In the genomic region with DNA sequence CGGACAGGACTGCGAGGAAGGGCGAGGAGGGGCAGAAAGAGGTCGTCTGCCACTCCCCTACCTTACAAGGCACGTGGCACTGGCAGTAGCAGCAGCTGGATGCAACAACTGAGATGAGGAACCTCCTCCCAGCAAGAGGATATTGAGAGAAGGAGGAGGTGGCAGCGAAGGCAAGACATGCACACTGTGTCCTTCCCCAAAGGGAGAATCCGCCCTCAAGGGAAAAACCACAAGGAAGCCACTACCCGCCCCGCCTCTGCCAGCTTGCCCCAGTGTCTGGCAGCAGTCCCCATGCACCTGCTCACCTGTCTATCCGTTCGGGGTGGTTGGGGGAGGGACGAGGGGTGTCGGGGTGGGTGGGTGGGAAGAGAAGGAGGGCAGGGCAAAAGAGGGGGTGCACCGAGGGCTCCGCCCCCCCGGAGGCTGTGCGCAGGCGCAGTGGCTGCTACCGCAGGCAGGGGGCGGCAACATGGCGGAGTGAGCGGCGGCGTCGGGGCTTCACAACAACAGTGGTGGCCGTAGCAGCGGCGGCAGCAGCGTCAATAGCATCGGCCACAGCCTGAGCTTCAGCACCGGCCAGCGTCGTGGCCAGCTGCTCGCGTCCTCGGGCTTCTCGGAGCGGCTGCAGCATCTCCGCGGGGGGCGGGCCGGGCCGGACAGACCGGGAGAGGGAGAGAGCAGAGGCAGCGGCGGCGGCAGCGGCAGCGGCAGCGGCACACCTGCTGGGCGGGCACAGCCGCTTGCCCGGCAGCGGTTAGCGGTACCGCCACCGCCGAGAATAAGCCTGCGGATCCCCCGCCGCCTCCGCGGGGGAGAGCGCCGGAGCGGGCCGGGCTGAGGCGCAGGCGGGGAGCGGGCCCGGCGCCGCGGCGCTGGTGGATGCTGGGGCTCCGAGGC, we compare ENCODE assay signal across 8 cellular contexts. TPM values are rescaled to one million over a fixed set of nuclear protein-coding genes. Genes with fewer than 3 reads are reported as not detected.
A peak's percentile ranks its signal among the peaks of the same experiment; 100 is the strongest.
DNase-seq lines count a peak whose midpoint lies in the region; ATAC-seq, FAIRE-seq and TF ChIP-seq lines count a peak whose summit lies in the region.

A gene with protein sequence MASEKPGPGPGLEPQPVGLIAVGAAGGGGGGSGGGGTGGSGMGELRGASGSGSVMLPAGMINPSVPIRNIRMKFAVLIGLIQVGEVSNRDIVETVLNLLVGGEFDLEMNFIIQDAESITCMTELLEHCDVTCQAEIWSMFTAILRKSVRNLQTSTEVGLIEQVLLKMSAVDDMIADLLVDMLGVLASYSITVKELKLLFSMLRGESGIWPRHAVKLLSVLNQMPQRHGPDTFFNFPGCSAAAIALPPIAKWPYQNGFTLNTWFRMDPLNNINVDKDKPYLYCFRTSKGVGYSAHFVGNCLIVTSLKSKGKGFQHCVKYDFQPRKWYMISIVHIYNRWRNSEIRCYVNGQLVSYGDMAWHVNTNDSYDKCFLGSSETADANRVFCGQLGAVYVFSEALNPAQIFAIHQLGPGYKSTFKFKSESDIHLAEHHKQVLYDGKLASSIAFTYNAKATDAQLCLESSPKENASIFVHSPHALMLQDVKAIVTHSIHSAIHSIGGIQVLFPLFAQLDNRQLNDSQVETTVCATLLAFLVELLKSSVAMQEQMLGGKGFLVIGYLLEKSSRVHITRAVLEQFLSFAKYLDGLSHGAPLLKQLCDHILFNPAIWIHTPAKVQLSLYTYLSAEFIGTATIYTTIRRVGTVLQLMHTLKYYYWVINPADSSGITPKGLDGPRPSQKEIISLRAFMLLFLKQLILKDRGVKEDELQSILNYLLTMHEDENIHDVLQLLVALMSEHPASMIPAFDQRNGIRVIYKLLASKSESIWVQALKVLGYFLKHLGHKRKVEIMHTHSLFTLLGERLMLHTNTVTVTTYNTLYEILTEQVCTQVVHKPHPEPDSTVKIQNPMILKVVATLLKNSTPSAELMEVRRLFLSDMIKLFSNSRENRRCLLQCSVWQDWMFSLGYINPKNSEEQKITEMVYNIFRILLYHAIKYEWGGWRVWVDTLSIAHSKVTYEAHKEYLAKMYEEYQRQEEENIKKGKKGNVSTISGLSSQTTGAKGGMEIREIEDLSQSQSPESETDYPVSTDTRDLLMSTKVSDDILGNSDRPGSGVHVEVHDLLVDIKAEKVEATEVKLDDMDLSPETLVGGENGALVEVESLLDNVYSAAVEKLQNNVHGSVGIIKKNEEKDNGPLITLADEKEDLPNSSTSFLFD (N-terminal part only) (plus strand): TSS at position 436 of the 897 bp plus-strand sequence. CDS start 551 bp downstream, outside the sequence.

- H3K9me3 Mint-ChIP-seq in CD14-positive monocyte, result peaks cover 0 to 6% (median 4%) of the 10 kb centered on the region in 7 donors

- no peaks in the 10 kb centered on the region for H3K79me2 ChIP-seq in endothelial cell of umbilical vein (ENCODE audit: control insufficient read depth, insufficient read depth, low read length)

- peaks cover 19% of the 10 kb centered on the region for H3K4me1 Mint-ChIP-seq in CD14-positive monocyte

- BruUV-seq in endothelial cell of umbilical vein (replicated peaks; lab: Mats Ljungman, UMichigan), result no TSS peak

- dilution Hi-C loops in endothelial cell of umbilical vein (cut with MboI; ENCODE audit: extremely low pct_ligation_motif_present, low sequenced_read_pairs), result no loop called here

- DNase-seq in CD14-positive monocyte (ENCODE audit: low spot score) (peak; percentile 48), NOMO-1 (lab: John Stamatoyannopoulos, UW; ENCODE audit: unreplicated experiment in 2 of 2) (peak; percentile 36 to 37), endothelial cell of umbilical vein (ENCODE audit: low read depth, low spot score) (peak; percentile 80), midbrain (lab: John Stamatoyannopoulos, UW) (peak; percentile 83)
- DNase-seq in activated CD8-positive, alpha-beta memory T cell treated with anti-CD3 and anti-CD28 coated beads, Interleukin-2, amount 50 U/mL, for 48 hours, result peak; percentile 89
- peak; percentile 51 to 67 for DNase-seq in stimulated activated CD8-positive, alpha-beta memory T cell treated with anti-CD3 and anti-CD28 coated beads, Interleukin-2, amount 100 ng/mL, for 1 hour (ENCODE audit: low read depth in 2 of 2)

- H3K4me2 ChIP-seq in endothelial cell of umbilical vein (ENCODE audit: insufficient read depth, low read length), result peak within 1 kb of the TSS; percentile 83

- peak within 1 kb of the TSS in 2 of 7 donors; percentile 33 to 53 for H3K27ac Mint-ChIP-seq in CD14-positive monocyte

- peaks cover 0 to 12% of the 10 kb centered on the region in 2 experiments for H3K27me3 ChIP-seq in endothelial cell of umbilical vein (ENCODE audit: control insufficient read depth in 2 of 2, insufficient read depth in 2 of 2, low read length in 2 of 2)

- TF ChIP-seq POLR2A in endothelial cell of umbilical vein (IDR thresholded peaks at IDR 0.05; ENCODE audit: low read depth, low read length), result peak; percentile 29

- POLR2A ChIA-PET in endothelial cell of umbilical vein (lab: Charles Lee), result no interaction called here

- TF ChIP-seq CTCF in CD14-positive monocyte (IDR thresholded peaks at IDR 0.05) (no peak), endothelial cell of umbilical vein (IDR thresholded peaks at IDR 0.05; ENCODE audit: extremely low read depth in 1 of 2, insufficient read depth in 1 of 2, low read depth in 1 of 2, low read length in 2 of 2) (no peak)

- peak; percentile 74 for ATAC-seq in GM19397 (IDR thresholded peaks at IDR 0.05; ENCODE audit: unreplicated experiment)
- ATAC-seq in HG03558 (IDR thresholded peaks at IDR 0.05; ENCODE audit: extremely low read depth, unreplicated experiment), result peak; percentile 44

- H3K9me1 ChIP-seq in endothelial cell of umbilical vein (replicated peaks; ENCODE audit: control insufficient read depth, extremely low read depth, insufficient read depth, low read length), result no peaks in the 10 kb centered on the region

- CTCF ChIA-PET in endothelial cell of umbilical vein (lab: Charles Lee), result interaction anchor here (1.4 kb wide), 1 partner anchor 213 kb away, joined by 4 read pairs; no protein-coding TSS in a partner anchor

- peaks cover 3 to 6% of the 10 kb centered on the region in 2 donors for H3K36me3 Mint-ChIP-seq in CD14-positive monocyte

- no peaks in the 10 kb centered on the region for H4K20me1 ChIP-seq in endothelial cell of umbilical vein (replicated peaks; ENCODE audit: control insufficient read depth, extremely low read depth, insufficient read depth, low read length)

- H3K27ac ChIP-seq in endothelial cell of umbilical vein (ENCODE audit: insufficient read depth, low read depth, low read length), result no peak within 1 kb of the TSS

- peak within 1 kb of the TSS; percentile 34 for H3K9ac ChIP-seq in endothelial cell of umbilical vein (replicated peaks; ENCODE audit: extremely low read depth, insufficient read depth, low read length)

- peak within 1 kb of the TSS; percentile 60 to 83 (median 70) for H3K4me3 ChIP-seq in endothelial cell of umbilical vein (replicated peaks in 1 of 3; ENCODE audit: insufficient read depth in 1 of 3, low read depth in 1 of 3, low read length in 3 of 3)

- peak within 1 kb of the TSS; percentile 83 to 92 for H3K4me3 Mint-ChIP-seq in CD14-positive monocyte

- intact Hi-C loops in CD14-positive monocyte (cut with micrococcal nuclease), result no loop called here
- intact Hi-C loops in endothelial cell of umbilical vein (cut with micrococcal nuclease), result loop anchor here (2.0 to 10.0 kb wide), 3 partner anchors 215 to 1737 kb away; no protein-coding TSS in a partner anchor

- peaks cover 36 to 61% (median 39%) of the 10 kb centered on the region in 3 donors for H3K27me3 Mint-ChIP-seq in CD14-positive monocyte (ENCODE audit: low read depth in 3 of 3)

- H3K36me3 ChIP-seq in endothelial cell of umbilical vein (ENCODE audit: control insufficient read depth in 2 of 2, extremely low read depth in 1 of 2, insufficient read depth in 2 of 2, low read length in 2 of 2), result no peaks in the 10 kb centered on the region

- no peaks in the 10 kb centered on the region for H3K9me3 ChIP-seq in endothelial cell of umbilical vein (replicated peaks; ENCODE audit: control insufficient read depth, insufficient read depth, low read length)

- H3K4me1 ChIP-seq in endothelial cell of umbilical vein (ENCODE audit: control insufficient read depth, extremely low read depth, insufficient read depth, low read length), result peaks cover 13% of the 10 kb centered on the region

- peak; percentile 42 for FAIRE-seq in endothelial cell of umbilical vein (lab: Jason Lieb, UNC)

- H2AFZ ChIP-seq in endothelial cell of umbilical vein (ENCODE audit: low read depth, low read length), result peak within 1 kb of the TSS; percentile 95

TF ChIP-seq in endothelial cell of umbilical vein, 7 proteins besides CTCF, POLR2A, EP300 and RAD21:
- no peak for TF ChIP-seq MYC (IDR thresholded peaks at IDR 0.05; ENCODE audit: low read depth, low read length)
- no peak for TF ChIP-seq MAX (IDR thresholded peaks at IDR 0.05; ENCODE audit: insufficient read depth, insufficient read length)
- TF ChIP-seq EZH2 (IDR thresholded peaks at IDR 0.05; ENCODE audit: borderline replicate concordance, low read depth, low read length, severe bottlenecking), result no peak
- TF ChIP-seq POLR2AphosphoS5 (IDR thresholded peaks at IDR 0.05; ENCODE audit: insufficient read depth, low read depth, low read length), result no peak
- TF ChIP-seq FOS (IDR thresholded peaks at IDR 0.05; ENCODE audit: borderline replicate concordance, insufficient read depth, low read length), result no peak
- TF ChIP-seq JUN (IDR thresholded peaks at IDR 0.05; ENCODE audit: borderline replicate concordance, insufficient read depth, insufficient read length, low read depth), result no peak
- TF ChIP-seq GATA2 (IDR thresholded peaks at IDR 0.05; ENCODE audit: insufficient read depth, insufficient read length, low read depth, low read length), result no peak

RNA-seq across cellular contexts. Expression of the gene that starts here (rescaled TPM):
- polyA plus RNA-seq in CD14-positive monocyte, result under 1 TPM; 0.03 to 0.08 TPM
- 4.4 and 4.8 TPM in 2 replicates for total RNA-seq in endothelial cell of umbilical vein
- 2.6 and 3.0 TPM in 2 replicates for polyA plus RNA-seq in endothelial cell of umbilical vein
- 2.3 and 2.4 TPM in 2 replicates for polyA plus RNA-seq in endothelial cell of umbilical vein (2011; cell fraction: cytosol; rRNA removed)
- 7.2 and 7.6 TPM in 2 replicates for polyA plus RNA-seq in endothelial cell of umbilical vein (2011; cell fraction: nucleus; rRNA removed)
- 0.93 and 2.6 TPM in 2 replicates for polyA plus RNA-seq in endothelial cell of umbilical vein (2012)
- 12.2 and 15.4 TPM in 2 replicates for polyA minus RNA-seq in endothelial cell of umbilical vein
- 3.6 TPM for polyA minus RNA-seq in endothelial cell of umbilical vein (2011; cell fraction: cytosol; rRNA and poly(A)+ RNA removed)
- 43.5 and 56.6 TPM in 2 replicates for polyA minus RNA-seq in endothelial cell of umbilical vein (2011; cell fraction: nucleus; rRNA and poly(A)+ RNA removed)

Comparison
In these comparisons a context has a peak if more than half of its experiments do, and no peak if none do; other contexts are left out.
1. Peak in DNase-seq in CD14-positive monocyte; RNA of the gene not detected or under 1 TPM.
2. DNase-seq: peak in every context shown above with its lines; median percentile 89 in activated CD8-positive, alpha-beta memory T cell treated with anti-CD3 and anti-CD28 coated beads, Interleukin-2, amount 50 U/mL, for 48 hours; 83 in midbrain; 80 in endothelial cell of umbilical vein; 59 in stimulated activated CD8-positive, alpha-beta memory T cell treated with anti-CD3 and anti-CD28 coated beads, Interleukin-2, amount 100 ng/mL, for 1 hour; 48 in CD14-positive monocyte; 36 in NOMO-1.